Comparison of ENCODE assay signal across 11 cellular contexts in genomic region chr14:81268016-81268416, GRCh38. TPM values are rescaled to one million over a fixed set of nuclear protein-coding genes. Genes with fewer than 3 reads are reported as not detected.
DNase-seq lines count a peak whose midpoint lies in the region; ATAC-seq, FAIRE-seq and TF ChIP-seq lines count a peak whose summit lies in the region.
"Had no signal": no experiment of that assay in that cellular context is flagged by ENCODE, and none has a peak within 500 bp of the region (broad histone marks: within the 10 kb centered on the region; RNA-seq: fewer than 3 reads in every experiment).

No MANE protein-coding gene starts in this region.

- FAIRE-seq in HepG2 (lab: Jason Lieb, UNC) = no peak
- FAIRE-seq in RCC 7860 (lab: Jason Lieb, UNC) = peak; percentile 14
- FAIRE-seq in urothelium cell line (lab: Jason Lieb, UNC) = no peak
- FAIRE-seq: endothelial cell of umbilical vein had no signal

- no peaks in the 10 kb centered on the region for H3K79me2 ChIP-seq in HepG2 (ENCODE audit: insufficient read depth, low read length)

- WGBS in HepG2 (ENCODE audit: low lambda C conversion rate) = 82% methylated on average over 3 of the region's 3 CpGs
- WGBS in right lobe of liver (ENCODE audit: insufficient coverage, low coverage, low lambda C conversion rate, missing lambda C conversion rate) = 49% methylated on average over 2 of the region's 3 CpGs
- 45% methylated on average over 3 of the region's 3 CpGs for WGBS in esophagus muscularis mucosa
- 38 to 59% methylated on average over 3 of the region's 3 CpGs for WGBS in gastroesophageal sphincter (ENCODE audit: low coverage in 1 of 2), 2 donors

- intact Hi-C loops in HepG2 (cut with micrococcal nuclease; ENCODE audit: unreplicated experiment) (loop anchor here (2.0 kb wide), 1 partner anchor 35 kb away; no protein-coding TSS in a partner anchor), right lobe of liver (cut with DNase I) (loop anchor here in 1 of 2 donors (5.0 kb wide), 1 partner anchor 189 kb away; no protein-coding TSS in a partner anchor), esophagus muscularis mucosa (cut with DNase I) (no loop called here)

- no peak overlapping the region for H3K4me2 ChIP-seq in HepG2 (ENCODE audit: low read depth, low read length)

- POLR2A ChIA-PET in HepG2 (lab: Yijun Ruan, JAX) = no interaction called here

- H2AFZ ChIP-seq in HepG2 (ENCODE audit: low read length) = no peak overlapping the region

- CTCF ChIA-PET in HepG2 (lab: Yijun Ruan, JAX; ENCODE audit: low intra/inter-chr PET ratio, low total read pairs) = interaction anchor here (4.6 kb wide), 1 partner anchor 184 kb away, joined by 59 read pairs; no protein-coding TSS in a partner anchor

- H3K9me3 ChIP-seq in HepG2 (ENCODE audit: low read length) (no peaks in the 10 kb centered on the region), right lobe of liver (no peaks in the 10 kb centered on the region), esophagus muscularis mucosa (no peaks in the 10 kb centered on the region), gastroesophageal sphincter (no peaks in the 10 kb centered on the region)

- ATAC-seq in HepG2 (peak; percentile 73), right lobe of liver (no peak), HG03565 (IDR thresholded peaks at IDR 0.05; ENCODE audit: unreplicated experiment) (no peak), gastroesophageal sphincter (no peak)
- ATAC-seq: left cardiac atrium had no signal

- H3K4me1 ChIP-seq in HepG2 (ENCODE audit: insufficient read depth, low read length) (peaks cover 6% of the 10 kb centered on the region; the same call in 1 of the 2 replicates), right lobe of liver (peaks cover 0 to 6% (median 1%) of the 10 kb centered on the region in 4 donors), esophagus muscularis mucosa (peaks cover 0 to 6% (median 2%) of the 10 kb centered on the region in 4 donors), gastroesophageal sphincter (peaks cover 0 to 11% (median 3%) of the 10 kb centered on the region in 3 donors)

- no TSS peak for BruUV-seq in HepG2 (replicated peaks; lab: Mats Ljungman, UMichigan)

- in situ Hi-C loops in HepG2 (cut with HindIII; ENCODE audit: extremely low pct_ligation_motif_present, low pct_unique_long_range_greater_than_20kb) = no loop called here

- no peak for TF ChIP-seq CTCF in HepG2 (CRISPR knock-in tag; IDR thresholded peaks at IDR 0.05)
- no peak for TF ChIP-seq CTCF in right lobe of liver (IDR thresholded peaks at IDR 0.05)
- TF ChIP-seq CTCF in esophagus muscularis mucosa (IDR thresholded peaks at IDR 0.05) = no peak
- TF ChIP-seq CTCF in gastroesophageal sphincter (IDR thresholded peaks at IDR 0.05) = no peak

- TF ChIP-seq POLR2A in HepG2 (IDR thresholded peaks at IDR 0.05; ENCODE audit: insufficient read depth in 1 of 2, low read depth in 2 of 2, low read length in 2 of 2) (no peak), right lobe of liver (IDR thresholded peaks at IDR 0.05) (no peak), esophagus muscularis mucosa (IDR thresholded peaks at IDR 0.05; ENCODE audit: low read depth) (no peak), gastroesophageal sphincter (IDR thresholded peaks at IDR 0.05) (no peak)

- H3K4me3 ChIP-seq in HepG2 (replicated peaks in 1 of 3; ENCODE audit: insufficient read depth in 1 of 3, low read depth in 2 of 3, low read length in 3 of 3) (no peak overlapping the region), right lobe of liver (no peak overlapping the region), esophagus muscularis mucosa (no peak overlapping the region), gastroesophageal sphincter (no peak overlapping the region)

- no peaks in the 10 kb centered on the region for H4K20me1 ChIP-seq in HepG2 (ENCODE audit: insufficient read depth, low read length)

- H3K36me3 ChIP-seq in HepG2 (replicated peaks in 1 of 2; ENCODE audit: control insufficient read depth in 1 of 2, insufficient read depth in 2 of 2, low read length in 2 of 2) (no peaks in the 10 kb centered on the region), right lobe of liver (no peaks in the 10 kb centered on the region), esophagus muscularis mucosa (no peaks in the 10 kb centered on the region), gastroesophageal sphincter (no peaks in the 10 kb centered on the region)

- no peak for TF ChIP-seq RAD21 in HepG2 (CRISPR knock-in tag; IDR thresholded peaks at IDR 0.05)

- H3K9ac ChIP-seq in HepG2 (ENCODE audit: insufficient read depth, low read depth, low read length) = no peak overlapping the region

- H3K27me3 ChIP-seq in HepG2 (ENCODE audit: control insufficient read depth in 1 of 2, insufficient read depth in 2 of 2, low read length in 2 of 2) (no peaks in the 10 kb centered on the region), right lobe of liver (no peaks in the 10 kb centered on the region), esophagus muscularis mucosa (peaks cover 0 to 4% (median 0%) of the 10 kb centered on the region in 4 donors), gastroesophageal sphincter (peaks cover 29% of the 10 kb centered on the region)

- TF ChIP-seq EP300 in HepG2 (IDR thresholded peaks at IDR 0.05; ENCODE audit: low read depth in 2 of 2, low read length in 2 of 2) = no peak
- no peak for TF ChIP-seq EP300 in HepG2 (CRISPR knock-in tag; IDR thresholded peaks at IDR 0.05; ENCODE audit: borderline replicate concordance)
- no peak for TF ChIP-seq EP300 in esophagus muscularis mucosa (IDR thresholded peaks at IDR 0.05)
- no peak for TF ChIP-seq EP300 in gastroesophageal sphincter (IDR thresholded peaks at IDR 0.05)

- H3K27ac ChIP-seq in HepG2 (ENCODE audit: extremely low read length, insufficient read depth, low read length) (no peak overlapping the region), right lobe of liver (no peak overlapping the region), esophagus muscularis mucosa (replicated peaks in 1 of 4) (no peak overlapping the region), gastroesophageal sphincter (no peak overlapping the region)

- peak; percentile 13 for DNase-seq in HepG2 (ENCODE audit: low spot score)
- DNase-seq in right lobe of liver = no peak
- DNase-seq in RCC 7860 (ENCODE audit: low spot score) = peak; percentile 46
- peak; percentile 72 for DNase-seq in esophagus muscularis mucosa (ENCODE audit: extremely low spot score)
- peak; percentile 35 for DNase-seq in urothelium cell line (ENCODE audit: low spot score)
- no peak for DNase-seq in stimulated activated CD4-positive, alpha-beta T cell treated with anti-CD3 and anti-CD28 coated beads, Interleukin-15, amount 100 ng/mL, for 24 hours
- DNase-seq: left cardiac atrium, NCI-H1694 had no signal

RNA-seq across cellular contexts. Expression of gene GTF2A1, which starts 47.3 kb away (rescaled TPM):
- total RNA-seq in HepG2 (2016; rRNA removed; fragmentation: Illumina TruSeq; extraction: Trizol) (17.5 and 30.1 TPM in 2 replicates), right lobe of liver (10 to 100 TPM; 11.0 to 16.8 (median 12.9) TPM), esophagus muscularis mucosa (10 to 100 TPM; 17.1 to 35.1 (median 28.4) TPM), gastroesophageal sphincter (10 to 100 TPM; 28.0 to 40.0 (median 30.5) TPM)
- total RNA-seq in HepG2 (2016; cell fraction: cytosol; rRNA removed; fragmentation: Illumina TruSeq; extraction: Trizol; ENCODE audit: low read depth) = 2.8 and 4.5 TPM in 2 replicates
- 17.5 and 28.0 TPM in 2 replicates for total RNA-seq in HepG2 (2016; cell fraction: insoluble cytoplasmic fraction; rRNA removed; fragmentation: Illumina TruSeq; extraction: Trizol)
- 4.8 and 6.0 TPM in 2 replicates for total RNA-seq in HepG2 (2016; cell fraction: membrane; rRNA removed; fragmentation: Illumina TruSeq; extraction: Trizol)
- 11.5 and 16.8 TPM in 2 replicates for total RNA-seq in HepG2 (2016; cell fraction: nucleus; rRNA removed; fragmentation: Illumina TruSeq; extraction: Trizol)
- polyA plus RNA-seq in HepG2 (2011; rRNA removed) = 14.9 and 18.5 TPM in 2 replicates
- 8.4 and 8.7 TPM in 2 replicates for polyA plus RNA-seq in HepG2 (2011; cell fraction: cytosol; rRNA removed)
- 6.8 and 7.7 TPM in 2 replicates for polyA plus RNA-seq in HepG2 (2011; cell fraction: nucleus; rRNA removed)
- polyA plus RNA-seq in HepG2 (2012) = 6.4 and 11.0 TPM in 2 replicates
- 0.42 and 0.45 TPM in 2 replicates for polyA plus RNA-seq in HepG2 (2016; cell fraction: cytosol; fragmentation: Illumina TruSeq; extraction: Trizol; ENCODE audit: low read depth)
- 18.4 and 18.8 TPM in 2 replicates for polyA plus RNA-seq in HepG2 (2016; cell fraction: insoluble cytoplasmic fraction; fragmentation: Illumina TruSeq; extraction: Trizol; ENCODE audit: low read depth)
- 2.0 TPM in 2 replicates for polyA plus RNA-seq in HepG2 (2016; cell fraction: membrane; fragmentation: Illumina TruSeq; extraction: Trizol; ENCODE audit: low read depth)
- 11.5 and 12.3 TPM in 2 replicates for polyA plus RNA-seq in HepG2 (2016; cell fraction: nucleus; fragmentation: Illumina TruSeq; extraction: Trizol; ENCODE audit: insufficient read depth, low read depth)
- 38.1 and 59.7 TPM in 2 replicates for polyA minus RNA-seq in HepG2 (2011; rRNA and poly(A)+ RNA removed; ENCODE audit: low replicate concordance)
- 19.6 and 19.7 TPM in 2 replicates for polyA minus RNA-seq in HepG2 (2011; cell fraction: cytosol; rRNA and poly(A)+ RNA removed)
- 12.9 and 16.3 TPM in 2 replicates for polyA minus RNA-seq in HepG2 (2011; cell fraction: nucleus; rRNA and poly(A)+ RNA removed)

Comparison
In these comparisons a context has a peak if more than half of its experiments do, and no peak if none do; other contexts are left out.
1. DNase-seq: peak in HepG2 (single experiment), RCC 7860 (single experiment), esophagus muscularis mucosa (single experiment) and urothelium cell line (single experiment); none in right lobe of liver (0 of 3) and stimulated activated CD4-positive, alpha-beta T cell treated with anti-CD3 and anti-CD28 coated beads, Interleukin-15, amount 100 ng/mL, for 24 hours (single experiment).